Comparison of ENCODE assay signal across 20 cellular contexts in the genomic region with DNA sequence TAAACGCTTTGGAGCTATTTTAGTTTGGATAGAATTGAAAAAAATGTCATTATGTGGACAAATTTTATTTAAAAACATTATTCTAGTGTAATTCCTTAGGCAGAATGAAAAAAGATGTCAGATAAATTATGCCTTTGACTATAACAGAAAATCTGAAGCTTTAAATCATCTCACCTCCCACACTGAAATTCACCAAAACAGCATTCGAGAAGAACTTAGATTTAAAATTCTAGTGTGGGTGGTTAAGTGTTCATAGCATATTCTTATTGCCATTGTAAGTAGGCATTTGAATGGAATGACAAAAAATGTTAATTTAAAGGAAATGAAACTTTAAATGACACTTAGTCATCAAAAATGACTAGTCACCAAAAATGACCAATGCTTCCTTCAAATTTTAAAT. TPM values are rescaled to one million over a fixed set of nuclear protein-coding genes. Genes with fewer than 3 reads are reported as not detected.
DNase-seq lines count a peak whose midpoint lies in the region; ATAC-seq and TF ChIP-seq lines count a peak whose summit lies in the region.
"Had no signal": no experiment of that assay in that cellular context is flagged by ENCODE, and none has a peak within 500 bp of the region (broad histone marks: within the 10 kb centered on the region; RNA-seq: fewer than 3 reads in every experiment).

No MANE protein-coding gene starts in this region.

- no peaks in the 10 kb centered on the region for H3K27me3 ChIP-seq in naive thymus-derived CD4-positive, alpha-beta T cell (ENCODE audit: control insufficient read depth in 2 of 2, insufficient read depth in 2 of 2, low read length in 2 of 2)
- H3K27me3 ChIP-seq in suprapubic skin (peaks cover 10% of the 10 kb centered on the region), adrenal gland (peaks cover 3% of the 10 kb centered on the region)
- H3K27me3 ChIP-seq: BLaER1 treated with 17β-estradiol and CSF1 and Interleukin-3, amounts not matched to agents 10 nM and 100 nM; SJCRH30 had no signal

- H3K4me3 Mint-ChIP-seq in natural killer cell treated with Interleukin-12 subunit alpha and Interleukin-12 subunit beta and Interleukin-15 and Interleukin-18, amount 100 ng/mL, for 72 hours = peak overlapping the region; percentile 52
- H3K4me3 Mint-ChIP-seq in natural killer cell = no peak overlapping the region
- H3K4me3 Mint-ChIP-seq in activated naive CD8-positive, alpha-beta T cell treated with anti-CD3 and anti-CD28 coated beads for 36 hours = no peak overlapping the region
- no peak overlapping the region for H3K4me3 Mint-ChIP-seq in naive thymus-derived CD4-positive, alpha-beta T cell
- H3K4me3 Mint-ChIP-seq: H9 had no signal

- no peak overlapping the region for H3K27ac ChIP-seq in naive thymus-derived CD4-positive, alpha-beta T cell (ENCODE audit: low read depth, low read length)
- H3K27ac ChIP-seq in suprapubic skin (no peak overlapping the region), adrenal gland (no peak overlapping the region)
- H3K27ac ChIP-seq: A549, PC-9, SJCRH30 had no signal

- TF ChIP-seq EP300 in suprapubic skin (IDR thresholded peaks at IDR 0.05) = no peak

- H3K4me1 Mint-ChIP-seq in natural killer cell treated with Interleukin-12 subunit alpha and Interleukin-12 subunit beta and Interleukin-15 and Interleukin-18, amount 100 ng/mL, for 72 hours (ENCODE audit: low read depth in 2 of 2) = peaks cover 30 to 42% of the 10 kb centered on the region in 2 donors
- peaks cover 12 to 16% of the 10 kb centered on the region in 2 donors for H3K4me1 Mint-ChIP-seq in natural killer cell
- H3K4me1 Mint-ChIP-seq in activated naive CD8-positive, alpha-beta T cell treated with anti-CD3 and anti-CD28 coated beads for 36 hours = peaks cover 28% of the 10 kb centered on the region
- H3K4me1 Mint-ChIP-seq in naive thymus-derived CD4-positive, alpha-beta T cell = peaks cover 12 to 30% (median 18%) of the 10 kb centered on the region in 7 donors

- no peak for TF ChIP-seq POLR2A in suprapubic skin (IDR thresholded peaks at IDR 0.05)
- no peak for TF ChIP-seq POLR2A in adrenal gland (IDR thresholded peaks at IDR 0.05)

- H3K9me3 Mint-ChIP-seq in natural killer cell treated with Interleukin-12 subunit alpha and Interleukin-12 subunit beta and Interleukin-15 and Interleukin-18, amount 100 ng/mL, for 72 hours = no peaks in the 10 kb centered on the region
- no peaks in the 10 kb centered on the region for H3K9me3 Mint-ChIP-seq in natural killer cell
- H3K9me3 Mint-ChIP-seq in activated naive CD8-positive, alpha-beta T cell treated with anti-CD3 and anti-CD28 coated beads for 36 hours = peaks cover 4% of the 10 kb centered on the region
- peaks cover 0 to 25% (median 3%) of the 10 kb centered on the region in 11 donors for H3K9me3 Mint-ChIP-seq in naive thymus-derived CD4-positive, alpha-beta T cell
- H3K9me3 Mint-ChIP-seq: H9 had no signal

- TF ChIP-seq CTCF in natural killer cell (IDR thresholded peaks at IDR 0.05) = no peak
- no peak for TF ChIP-seq CTCF in suprapubic skin (IDR thresholded peaks at IDR 0.05)
- TF ChIP-seq CTCF in adrenal gland (IDR thresholded peaks at IDR 0.05) = no peak

- POLR2A ChIA-PET in naive thymus-derived CD4-positive, alpha-beta T cell (lab: Charles Lee) = interaction anchor here (0.6 kb wide), 1 partner anchor 620 kb away, joined by 4 read pairs; the partner anchor contains the start of gene TSHZ1

- no peaks in the 10 kb centered on the region for H3K9me3 ChIP-seq in naive thymus-derived CD4-positive, alpha-beta T cell (ENCODE audit: control insufficient read depth in 2 of 3, low read length in 3 of 3)
- H3K9me3 ChIP-seq in suprapubic skin (no peaks in the 10 kb centered on the region), adrenal gland (replicated peaks in 1 of 3) (no peaks in the 10 kb centered on the region)
- H3K9me3 ChIP-seq: BLaER1 treated with 17β-estradiol and CSF1 and Interleukin-3, amounts not matched to agents 10 nM and 100 nM; SJCRH30 had no signal

- no peak for ATAC-seq in natural killer cell treated with Interleukin-12 subunit alpha and Interleukin-12 subunit beta and Interleukin-15 and Interleukin-18, amount 100 ng/mL, for 72 hours
- ATAC-seq in natural killer cell = no peak
- ATAC-seq in naive thymus-derived CD4-positive, alpha-beta T cell = peak; percentile 26
- no peak for ATAC-seq in GM21526 (IDR thresholded peaks at IDR 0.05; ENCODE audit: low FRiP score, unreplicated experiment)
- ATAC-seq: A549 had no signal

- peaks cover 18 to 22% of the 10 kb centered on the region in 2 donors for H3K27me3 Mint-ChIP-seq in natural killer cell treated with Interleukin-12 subunit alpha and Interleukin-12 subunit beta and Interleukin-15 and Interleukin-18, amount 100 ng/mL, for 72 hours
- H3K27me3 Mint-ChIP-seq in natural killer cell (ENCODE audit: low read depth in 2 of 2) = peaks cover 8 to 14% of the 10 kb centered on the region in 2 donors
- no peaks in the 10 kb centered on the region for H3K27me3 Mint-ChIP-seq in activated naive CD8-positive, alpha-beta T cell treated with anti-CD3 and anti-CD28 coated beads for 36 hours
- H3K27me3 Mint-ChIP-seq in naive thymus-derived CD4-positive, alpha-beta T cell = peaks cover 0 to 14% (median 0%) of the 10 kb centered on the region in 5 donors

- H3K36me3 ChIP-seq in naive thymus-derived CD4-positive, alpha-beta T cell (ENCODE audit: control insufficient read depth in 2 of 3, insufficient read depth in 3 of 3, low read length in 3 of 3) = peaks cover 0 to 14% (median 0%) of the 10 kb centered on the region in 3 experiments
- peaks cover 12% of the 10 kb centered on the region for H3K36me3 ChIP-seq in suprapubic skin
- no peaks in the 10 kb centered on the region for H3K36me3 ChIP-seq in adrenal gland (replicated peaks in 1 of 2)

- CTCF ChIA-PET in naive thymus-derived CD4-positive, alpha-beta T cell (lab: Charles Lee) = no interaction called here

- intact Hi-C loops in natural killer cell (cut with micrococcal nuclease) (no loop called here), adrenal gland (cut with DNase I) (loop anchor here in 1 of 2 donors (10.0 kb wide), 1 partner anchor 96 kb away; the partner anchor contains the start of gene CNDP2)
- intact Hi-C loops in naive thymus-derived CD4-positive, alpha-beta T cell (cut with micrococcal nuclease) = no loop called here

- 51% methylated on average over 2 of the region's 2 CpGs for WGBS in suprapubic skin
- 59 to 73% (median 61%) methylated on average over 2 of the region's 2 CpGs for WGBS in adrenal gland, 4 donors

- H3K4me3 ChIP-seq in naive thymus-derived CD4-positive, alpha-beta T cell (ENCODE audit: low read length) = no peak overlapping the region
- H3K4me3 ChIP-seq in suprapubic skin (no peak overlapping the region), adrenal gland (no peak overlapping the region)
- H3K4me3 ChIP-seq: A549, PC-9, SJCRH30 had no signal

- H3K27ac Mint-ChIP-seq in natural killer cell treated with Interleukin-12 subunit alpha and Interleukin-12 subunit beta and Interleukin-15 and Interleukin-18, amount 100 ng/mL, for 72 hours = peak overlapping the region; percentile 50 to 77
- H3K27ac Mint-ChIP-seq in natural killer cell = peak overlapping the region in 1 of 2 donors; percentile 30
- H3K27ac Mint-ChIP-seq in activated naive CD8-positive, alpha-beta T cell treated with anti-CD3 and anti-CD28 coated beads for 36 hours = peak overlapping the region; percentile 39
- H3K27ac Mint-ChIP-seq in naive thymus-derived CD4-positive, alpha-beta T cell = no peak overlapping the region
- H3K27ac Mint-ChIP-seq: H9 had no signal

- peaks cover 4 to 5% of the 10 kb centered on the region in 2 donors for H3K4me1 ChIP-seq in naive thymus-derived CD4-positive, alpha-beta T cell (ENCODE audit: control insufficient read depth in 2 of 2, insufficient read depth in 2 of 2, low read length in 2 of 2)
- H3K4me1 ChIP-seq in suprapubic skin = peaks cover 8% of the 10 kb centered on the region
- peaks cover 0 to 7% of the 10 kb centered on the region in 2 donors for H3K4me1 ChIP-seq in adrenal gland (replicated peaks in 1 of 2)
- H3K4me1 ChIP-seq: A549, SJCRH30 had no signal

- DNase-seq in natural killer cell treated with Interleukin-12 subunit alpha and Interleukin-12 subunit beta and Interleukin-15 and Interleukin-18, amount 100 ng/mL, for 72 hours (ENCODE audit: low spot score) = no peak
- DNase-seq in natural killer cell (no peak), suprapubic skin (ENCODE audit: low spot score in 2 of 2) (no peak), adrenal gland (no peak), dermis blood vessel endothelial cell (no peak)
- DNase-seq in activated naive CD8-positive, alpha-beta T cell treated with anti-CD3 and anti-CD28 coated beads for 36 hours = no peak
- no peak for DNase-seq in naive thymus-derived CD4-positive, alpha-beta T cell
- DNase-seq: H9, IMR-90, NCI-H1436 treated with DMSO at 0.1 percent for 48 hours, NCI-H2029 treated with DMSO at 0.1 percent for 48 hours, NCI-H2171 treated with DMSO at 0.1 percent for 48 hours, NCI-H446 treated with DMSO at 0.1 percent for 48 hours, PC-9, SJCRH30 had no signal

- H3K36me3 Mint-ChIP-seq in natural killer cell treated with Interleukin-12 subunit alpha and Interleukin-12 subunit beta and Interleukin-15 and Interleukin-18, amount 100 ng/mL, for 72 hours = no peaks in the 10 kb centered on the region
- no peaks in the 10 kb centered on the region for H3K36me3 Mint-ChIP-seq in natural killer cell
- peaks cover 29% of the 10 kb centered on the region for H3K36me3 Mint-ChIP-seq in activated naive CD8-positive, alpha-beta T cell treated with anti-CD3 and anti-CD28 coated beads for 36 hours
- H3K36me3 Mint-ChIP-seq in naive thymus-derived CD4-positive, alpha-beta T cell = peaks cover 5 to 35% (median 28%) of the 10 kb centered on the region in 5 donors

RNA-seq across cellular contexts. Expression of gene ZNF407, which starts 7.1 kb away (rescaled TPM):
- 10 to 100 TPM; 21.9 to 44.6 TPM for total RNA-seq in natural killer cell treated with Interleukin-12 subunit alpha and Interleukin-12 subunit beta and Interleukin-15 and Interleukin-18, amount 100 ng/mL, for 72 hours
- total RNA-seq in natural killer cell (10 to 100 TPM; 28.4 to 36.7 (median 36.3) TPM), suprapubic skin (10 to 100 TPM; 10.7 to 22.1 (median 13.8) TPM), adrenal gland (10 to 100 TPM in 4 of 8 donors, 1 to 10 TPM in 4; 6.9 to 20.2 (median 10.0) TPM), dermis blood vessel endothelial cell (22.8 and 24.0 TPM in 2 replicates)
- 10 to 100 TPM in 1 of 2 experiments, 1 to 10 TPM in 1; 9.6 to 10.3 TPM for total RNA-seq in activated naive CD8-positive, alpha-beta T cell treated with anti-CD3 and anti-CD28 coated beads for 36 hours
- total RNA-seq in naive thymus-derived CD4-positive, alpha-beta T cell = 10 to 100 TPM; 23.1 to 31.3 (median 29.7) TPM
- 1 to 10 TPM; 6.8 to 8.7 TPM for polyA plus RNA-seq in naive thymus-derived CD4-positive, alpha-beta T cell
- polyA plus RNA-seq in adrenal gland = 1 to 10 TPM; 2.5 to 4.4 (median 4.2) TPM

RNA-seq across cellular contexts. Expression of gene CNDP1, which starts 56.3 kb away (rescaled TPM):
- under 1 TPM in 1 of 2 donors, not detected in 1; 0.57 TPM for total RNA-seq in natural killer cell treated with Interleukin-12 subunit alpha and Interleukin-12 subunit beta and Interleukin-15 and Interleukin-18, amount 100 ng/mL, for 72 hours
- total RNA-seq in natural killer cell (under 1 TPM; 0.31 to 0.60 (median 0.57) TPM), suprapubic skin (1 to 10 TPM in 1 of 4 donors, under 1 TPM in 2, not detected in 1; 0.21 to 1.1 (median 0.97) TPM), adrenal gland (not detected), dermis blood vessel endothelial cell (not detected in 2 replicates)
- total RNA-seq in activated naive CD8-positive, alpha-beta T cell treated with anti-CD3 and anti-CD28 coated beads for 36 hours = not detected
- under 1 TPM in 2 of 5 experiments, not detected in 3; 0.19 to 0.34 TPM for total RNA-seq in naive thymus-derived CD4-positive, alpha-beta T cell
- under 1 TPM in 1 of 2 donors, not detected in 1; 0.12 TPM for polyA plus RNA-seq in naive thymus-derived CD4-positive, alpha-beta T cell
- under 1 TPM in 2 of 3 donors, not detected in 1; 0.16 to 0.27 TPM for polyA plus RNA-seq in adrenal gland
- total RNA-seq: H9, HT1080, IMR-90, LHCN-M2, PC-9, SJCRH30 had no signal
- polyA plus RNA-seq: IMR-90 had no signal

Comparison
In these comparisons a context has a peak if more than half of its experiments do, and no peak if none do; other contexts are left out.
1. H3K27ac Mint-ChIP-seq: peak in natural killer cell treated with Interleukin-12 subunit alpha and Interleukin-12 subunit beta and Interleukin-15 and Interleukin-18, amount 100 ng/mL, for 72 hours (2 of 2) and activated naive CD8-positive, alpha-beta T cell treated with anti-CD3 and anti-CD28 coated beads for 36 hours (single experiment); none in naive thymus-derived CD4-positive, alpha-beta T cell (0 of 9).